35 cellular contexts compared by ENCODE assay signal in the genomic region with DNA sequence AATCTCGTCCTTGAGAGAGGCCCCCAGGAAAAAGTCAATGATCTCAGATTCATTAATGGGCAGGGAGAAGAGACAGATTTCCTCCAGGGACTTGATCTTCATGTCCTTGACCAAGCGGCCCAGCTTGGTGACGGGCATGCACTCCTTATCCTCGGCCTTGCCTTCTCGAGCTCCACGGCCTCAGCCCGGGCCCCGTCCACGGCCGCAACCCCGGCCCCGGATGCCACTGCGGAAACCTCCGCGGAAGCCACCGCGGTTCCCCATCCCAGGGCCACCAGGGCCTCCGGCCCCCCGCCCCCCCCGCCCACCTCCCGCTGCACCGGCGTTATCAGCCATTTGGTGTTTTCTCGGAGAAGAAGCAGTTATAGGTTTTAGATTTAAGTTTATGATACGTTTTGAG.
"Had no signal": no experiment of that assay in that cellular context is flagged by ENCODE, and none has a peak within 500 bp of the region (broad histone marks: within the 10 kb centered on the region; RNA-seq: fewer than 3 reads in every experiment).

No MANE protein-coding gene starts in this region.

- DNase-seq: Kasumi-1, MG63, MM.1S, MV-4-11, NCI-H1048, NCI-H1092, NCI-H1092 treated with DMSO at 0.1 percent for 48 hours, NCI-H1105, NCI-H1105 treated with DMSO at 0.1 percent for 48 hours, NCI-H1417, NCI-H1417 treated with DMSO at 0.1 percent for 48 hours, NCI-H1436, NCI-H1436 treated with DMSO at 0.1 percent for 48 hours, NCI-H146, NCI-H1694, NCI-H1694 treated with DMSO at 0.1 percent for 48 hours, NCI-H187, NCI-H187 treated with DMSO at 0.1 percent for 48 hours, NCI-H1930, NCI-H2029, NCI-H2029 treated with DMSO at 0.1 percent for 48 hours, NCI-H2081, NCI-H2081 treated with DMSO at 0.1 percent for 48 hours, NCI-H2107, NCI-H2171, NCI-H2171 treated with DMSO at 0.1 percent for 48 hours, NCI-H2227 treated with DMSO at 0.1 percent for 48 hours, NCI-H226, NCI-H345, NCI-H446, NCI-H446 treated with DMSO at 0.1 percent for 48 hours, NCI-H510A, NCI-H510A treated with DMSO at 0.1 percent for 48 hours, NCI-H524, NCI-H524 treated with DMSO at 0.1 percent for 48 hours had no signal

- H3K27me3 ChIP-seq: MG63 had no signal

- H3K4me3 ChIP-seq: MG63 had no signal
